In the genomic region with DNA sequence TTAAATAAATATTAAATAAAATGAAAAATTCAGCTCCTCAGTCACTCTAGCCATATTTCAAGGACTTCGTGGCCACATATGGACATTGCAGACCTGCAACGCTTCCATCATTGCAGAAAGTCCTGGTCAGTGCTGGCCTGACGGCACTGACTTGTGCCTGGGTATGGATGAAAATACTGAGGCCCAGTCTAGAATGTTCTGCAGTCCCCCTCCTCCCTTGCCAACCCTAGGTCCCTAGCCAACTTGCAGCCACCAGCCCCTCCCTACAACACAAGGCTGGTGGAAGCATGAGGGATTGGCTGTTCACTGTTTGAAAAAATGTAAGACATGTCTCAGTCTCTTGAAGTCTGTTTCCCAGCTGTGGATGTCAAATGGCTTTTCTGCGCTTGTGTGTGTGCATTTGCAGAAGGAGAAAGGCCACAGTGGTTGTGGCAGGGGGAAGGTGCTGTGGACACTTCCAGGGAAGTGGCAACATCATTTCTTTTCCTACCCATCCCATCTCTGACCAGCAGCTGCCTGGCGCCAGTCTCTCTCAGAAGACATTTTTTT, we compare ENCODE assay signal across 6 cellular contexts.
"Had no signal": no experiment of that assay in that cellular context is flagged by ENCODE, and none has a peak within 500 bp of the region (broad histone marks: within the 10 kb centered on the region; RNA-seq: fewer than 3 reads in every experiment).

No MANE protein-coding gene starts in this region.

- DNase-seq: activated naive CD4-positive, alpha-beta T cell treated with anti-CD3 and anti-CD28 coated beads, Interleukin-2, amount 50 U/mL, for 16 hours; kidney; SHP77; stimulated activated naive CD4-positive, alpha-beta T cell treated with Interleukin-2 at 50 U/mL for 16 hours had no signal

- H3K27ac Mint-ChIP-seq: T-helper 1 cell treated with Interleukin-12 subunit alpha and Interleukin-12 subunit beta and Interleukin-4 antibody, amounts not matched to agents 30 μg/mL and 1 μg/mL, for 36 hours had no signal

- H3K4me3 ChIP-seq: hepatocyte had no signal

- H3K27me3 ChIP-seq: hepatocyte had no signal

- H3K4me3 Mint-ChIP-seq: T-helper 1 cell treated with Interleukin-12 subunit alpha and Interleukin-12 subunit beta and Interleukin-4 antibody, amounts not matched to agents 30 μg/mL and 1 μg/mL, for 36 hours had no signal

- H3K9me3 Mint-ChIP-seq: T-helper 1 cell treated with Interleukin-12 subunit alpha and Interleukin-12 subunit beta and Interleukin-4 antibody, amounts not matched to agents 30 μg/mL and 1 μg/mL, for 36 hours had no signal
